ENCODE assay signal across 1 cellular context in the genomic region with DNA sequence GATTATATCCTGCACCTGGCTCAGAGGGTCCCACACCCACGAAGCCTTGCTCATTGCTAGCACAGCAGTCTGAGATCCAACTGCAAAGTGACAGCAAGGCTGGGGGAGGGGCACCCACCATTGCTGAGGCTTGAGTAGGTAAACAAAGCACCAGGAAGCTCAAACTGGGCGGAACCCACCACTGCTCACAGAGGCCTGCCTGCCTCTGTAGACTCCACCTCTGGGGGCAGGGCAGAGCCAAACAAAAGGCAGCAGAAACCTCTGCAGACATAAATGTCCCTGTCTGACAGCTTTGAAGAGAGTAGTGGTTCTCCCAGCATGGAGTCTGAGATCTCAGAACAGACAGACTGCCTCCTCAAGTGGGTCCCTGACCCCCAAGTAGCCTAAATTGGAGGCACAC. TPM values are rescaled to one million over a fixed set of nuclear protein-coding genes. Genes with fewer than 3 reads are reported as not detected.
"Had no signal": no experiment of that assay in that cellular context is flagged by ENCODE, and none has a peak within 500 bp of the region (broad histone marks: within the 10 kb centered on the region; RNA-seq: fewer than 3 reads in every experiment).

No MANE protein-coding gene starts in this region.

RNA-seq across cellular contexts. Expression of a gene that starts 36.3 kb away (rescaled TPM):
- total RNA-seq: natural killer cell treated with Interleukin-12 subunit alpha and Interleukin-12 subunit beta and Interleukin-15 and Interleukin-18, amount 100 ng/mL, for 72 hours had no signal
